In the genomic region with DNA sequence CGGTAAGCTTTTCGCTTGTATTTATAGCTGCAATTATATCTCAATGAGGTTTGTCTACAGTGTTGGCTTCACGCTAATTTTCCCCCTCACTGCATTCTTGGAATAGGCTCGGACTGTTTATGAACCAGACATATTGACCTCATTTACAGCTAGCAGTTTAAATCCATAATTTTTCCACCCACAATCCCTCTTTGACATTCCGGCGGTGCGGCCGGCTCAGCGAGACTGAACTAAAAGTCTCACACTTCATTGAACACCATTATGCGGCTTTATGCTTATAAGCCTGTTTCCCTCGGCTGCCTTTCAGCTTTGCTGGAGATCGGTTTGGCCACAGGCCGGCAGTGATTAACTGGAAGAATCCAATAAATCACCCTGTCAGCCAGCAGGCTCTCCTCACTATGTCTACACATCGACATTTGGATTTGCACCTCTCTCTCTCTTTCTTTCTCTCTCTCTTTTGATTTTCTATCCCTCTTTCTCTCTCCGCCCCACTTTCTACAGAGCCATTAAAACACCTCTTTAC, we compare ENCODE assay signal across 10 cellular contexts.
DNase-seq lines count a peak whose midpoint lies in the region; ATAC-seq and TF ChIP-seq lines count a peak whose summit lies in the region.
"Had no signal": no experiment of that assay in that cellular context is flagged by ENCODE, and none has a peak within 500 bp of the region (broad histone marks: within the 10 kb centered on the region; RNA-seq: fewer than 3 reads in every experiment).

No MANE protein-coding gene starts in this region.

- ATAC-seq in GM18861 (IDR thresholded peaks at IDR 0.05; ENCODE audit: unreplicated experiment), result no peak
- ATAC-seq in GM19035 (IDR thresholded peaks at IDR 0.05; ENCODE audit: unreplicated experiment), result no peak
- ATAC-seq: stimulated activated effector memory CD8-positive, alpha-beta T cell treated with anti-CD3 and anti-CD28 coated beads, Interleukin-12 subunit alpha, Interleukin-12 subunit beta, amount 100 ng/mL, for 72 hours had no signal

- H3K9me3 ChIP-seq in HEK293 (ENCODE audit: control insufficient read depth, insufficient read depth, low read depth, low read length) (no peaks in the 10 kb centered on the region), smooth muscle cell (replicated peaks; ENCODE audit: low read depth) (no peaks in the 10 kb centered on the region)

- no peaks in the 10 kb centered on the region for H3K4me1 ChIP-seq in HEK293 (ENCODE audit: control insufficient read depth, insufficient read depth, low read length)
- H3K4me1 ChIP-seq in smooth muscle cell (ENCODE audit: low read depth), result peaks cover 34% of the 10 kb centered on the region

- peaks cover 33% of the 10 kb centered on the region for H3K27me3 ChIP-seq in smooth muscle cell (ENCODE audit: low read depth)

- peak overlapping the region; percentile 78 for H3K4me2 ChIP-seq in smooth muscle cell
- H3K4me2 ChIP-seq: KMS-11 had no signal

- H3K4me3 ChIP-seq in HEK293 (ENCODE audit: low read depth, low read length) (peak overlapping the region; percentile 42), smooth muscle cell (peak overlapping the region; percentile 30)

- POLR2A ChIA-PET in HEK293 (lab: Yijun Ruan, JAX), result interaction anchor here (0.9 to 2.7 kb wide), 2 partner anchors 103 to 315 kb away, joined by 3 to 43 read pairs; a partner anchor contains a TSS

- no peaks in the 10 kb centered on the region for H3K79me2 ChIP-seq in smooth muscle cell (ENCODE audit: low read depth)

- in situ Hi-C loops in KBM-7 (cut with MboI; ENCODE audit: low pct_unique_long_range_greater_than_20kb, low sequenced_read_pairs), result no loop called here

- TF ChIP-seq CTCF in HEK293 (tag by site-specific recombination; IDR thresholded peaks at IDR 0.05) (no peak), smooth muscle cell (IDR thresholded peaks at IDR 0.05; ENCODE audit: borderline replicate concordance, insufficient read depth, poor library complexity, severe bottlenecking) (no peak)

- H2AFZ ChIP-seq in smooth muscle cell (ENCODE audit: low read depth), result no peak overlapping the region

- H3K27ac ChIP-seq in HEK293 (ENCODE audit: extremely low read depth, low read depth, low read length) (peak overlapping the region; percentile 47), smooth muscle cell (ENCODE audit: low read depth) (no peak overlapping the region)
- H3K27ac ChIP-seq: KMS-11 had no signal

- H3F3A ChIP-seq in smooth muscle cell (ENCODE audit: low read depth), result peaks cover 11% of the 10 kb centered on the region

- DNase-seq in NCI-H748 (lab: John Stamatoyannopoulos, UW; ENCODE audit: unreplicated experiment) (peak; percentile 90), glomerular visceral epithelial cell (ENCODE audit: extremely low spot score) (peak; percentile 99), smooth muscle cell (lab: John Stamatoyannopoulos, UW; ENCODE audit: unreplicated experiment) (no peak), KBM-7 (no peak), NCI-H2196 (lab: John Stamatoyannopoulos, UW; ENCODE audit: unreplicated experiment) (no peak)

- H4K20me1 ChIP-seq in smooth muscle cell (ENCODE audit: low read depth), result no peaks in the 10 kb centered on the region

- H3K9ac ChIP-seq in smooth muscle cell (ENCODE audit: low read depth), result no peak overlapping the region
- H3K9ac ChIP-seq: KMS-11 had no signal

- H3K36me3 ChIP-seq in HEK293 (ENCODE audit: control insufficient read depth in 2 of 2, insufficient read depth in 1 of 2, low read length in 2 of 2) (no peaks in the 10 kb centered on the region), smooth muscle cell (ENCODE audit: low read depth) (no peaks in the 10 kb centered on the region)

- WGBS in smooth muscle cell (ENCODE audit: low lambda C conversion rate), result 8% methylated on average over 15 of the region's 15 CpGs

- CTCF ChIA-PET in HEK293 (lab: Yijun Ruan, JAX), result interaction anchor here (0.6 to 1.0 kb wide), 4 partner anchors 13 to 808 kb away, joined by 3 to 8 read pairs (median 4); no protein-coding TSS in a partner anchor

TF ChIP-seq in HEK293, 187 proteins besides CTCF, POLR2A, EP300 and RAD21 (continues in another document):
- TF ChIP-seq ZNF76 (tag by site-specific recombination; IDR thresholded peaks at IDR 0.05; ENCODE audit: borderline replicate concordance, low read depth) (peak; percentile 79), ZNF214 (tag by site-specific recombination; IDR thresholded peaks at IDR 0.05; ENCODE audit: borderline replicate concordance) (no peak), ZNF366 (tag by site-specific recombination; conservative IDR thresholded peaks at IDR 0.05) (peak; percentile 60), ZNF48 (tag by site-specific recombination; IDR thresholded peaks at IDR 0.05) (no peak), ZNF146 (tag by site-specific recombination; IDR thresholded peaks at IDR 0.05) (no peak), ZIC2 (tag by site-specific recombination; IDR thresholded peaks at IDR 0.05) (peak; percentile 26; the same call in 1 of the 2 replicates), KLF10 (tag by site-specific recombination; IDR thresholded peaks at IDR 0.05) (peak; percentile 75), ZNF670 (tag by site-specific recombination; IDR thresholded peaks at IDR 0.05; ENCODE audit: low read depth) (no peak), HOXC10 (CRISPR knock-in tag; IDR thresholded peaks at IDR 0.05) (peak; percentile 89; the same call in 1 of the 2 replicates), SCRT1 (tag by site-specific recombination; IDR thresholded peaks at IDR 0.05; ENCODE audit: borderline replicate concordance) (peak; percentile 28; the same call in 1 of the 2 replicates), ZNF521 (tag by site-specific recombination; IDR thresholded peaks at IDR 0.05) (no peak), IKZF3 (tag by site-specific recombination; IDR thresholded peaks at IDR 0.05) (peak; percentile 66; the same call in 1 of the 2 replicates), ZNF394 (tag by site-specific recombination; IDR thresholded peaks at IDR 0.05; ENCODE audit: borderline replicate concordance) (peak; percentile 64), REPIN1 (tag by site-specific recombination; IDR thresholded peaks at IDR 0.05; ENCODE audit: low read depth) (no peak), FEZF1 (tag by site-specific recombination; IDR thresholded peaks at IDR 0.05) (peak; percentile 93), ZNF423 (tag by site-specific recombination; IDR thresholded peaks at IDR 0.05) (no peak), HOXA7 (CRISPR knock-in tag; IDR thresholded peaks at IDR 0.05; ENCODE audit: borderline replicate concordance) (no peak), ZNF354C (tag by site-specific recombination; IDR thresholded peaks at IDR 0.05; ENCODE audit: borderline replicate concordance, low read depth) (no peak), ZNF473 (tag by site-specific recombination; IDR thresholded peaks at IDR 0.05) (no peak), RBAK (tag by site-specific recombination; IDR thresholded peaks at IDR 0.05) (no peak), ZBTB8A (tag by site-specific recombination; IDR thresholded peaks at IDR 0.05) (peak; percentile 64), ZNF121 (tag by site-specific recombination; IDR thresholded peaks at IDR 0.05) (no peak)
- TF ChIP-seq, protein P1, sequence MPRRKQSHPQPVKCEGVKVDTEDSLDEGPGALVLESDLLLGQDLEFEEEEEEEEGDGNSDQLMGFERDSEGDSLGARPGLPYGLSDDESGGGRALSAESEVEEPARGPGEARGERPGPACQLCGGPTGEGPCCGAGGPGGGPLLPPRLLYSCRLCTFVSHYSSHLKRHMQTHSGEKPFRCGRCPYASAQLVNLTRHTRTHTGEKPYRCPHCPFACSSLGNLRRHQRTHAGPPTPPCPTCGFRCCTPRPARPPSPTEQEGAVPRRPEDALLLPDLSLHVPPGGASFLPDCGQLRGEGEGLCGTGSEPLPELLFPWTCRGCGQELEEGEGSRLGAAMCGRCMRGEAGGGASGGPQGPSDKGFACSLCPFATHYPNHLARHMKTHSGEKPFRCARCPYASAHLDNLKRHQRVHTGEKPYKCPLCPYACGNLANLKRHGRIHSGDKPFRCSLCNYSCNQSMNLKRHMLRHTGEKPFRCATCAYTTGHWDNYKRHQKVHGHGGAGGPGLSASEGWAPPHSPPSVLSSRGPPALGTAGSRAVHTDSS (tag by site-specific recombination; IDR thresholded peaks at IDR 0.05), result 0 out of 2 replicates have a peak, but pooled peaks have one; percentile 29
- TF ChIP-seq, protein P2, sequence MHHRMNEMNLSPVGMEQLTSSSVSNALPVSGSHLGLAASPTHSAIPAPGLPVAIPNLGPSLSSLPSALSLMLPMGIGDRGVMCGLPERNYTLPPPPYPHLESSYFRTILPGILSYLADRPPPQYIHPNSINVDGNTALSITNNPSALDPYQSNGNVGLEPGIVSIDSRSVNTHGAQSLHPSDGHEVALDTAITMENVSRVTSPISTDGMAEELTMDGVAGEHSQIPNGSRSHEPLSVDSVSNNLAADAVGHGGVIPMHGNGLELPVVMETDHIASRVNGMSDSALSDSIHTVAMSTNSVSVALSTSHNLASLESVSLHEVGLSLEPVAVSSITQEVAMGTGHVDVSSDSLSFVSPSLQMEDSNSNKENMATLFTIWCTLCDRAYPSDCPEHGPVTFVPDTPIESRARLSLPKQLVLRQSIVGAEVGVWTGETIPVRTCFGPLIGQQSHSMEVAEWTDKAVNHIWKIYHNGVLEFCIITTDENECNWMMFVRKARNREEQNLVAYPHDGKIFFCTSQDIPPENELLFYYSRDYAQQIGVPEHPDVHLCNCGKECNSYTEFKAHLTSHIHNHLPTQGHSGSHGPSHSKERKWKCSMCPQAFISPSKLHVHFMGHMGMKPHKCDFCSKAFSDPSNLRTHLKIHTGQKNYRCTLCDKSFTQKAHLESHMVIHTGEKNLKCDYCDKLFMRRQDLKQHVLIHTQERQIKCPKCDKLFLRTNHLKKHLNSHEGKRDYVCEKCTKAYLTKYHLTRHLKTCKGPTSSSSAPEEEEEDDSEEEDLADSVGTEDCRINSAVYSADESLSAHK (tag by site-specific recombination; IDR thresholded peaks at IDR 0.05), result peak; percentile 82
- TF ChIP-seq, protein P3, sequence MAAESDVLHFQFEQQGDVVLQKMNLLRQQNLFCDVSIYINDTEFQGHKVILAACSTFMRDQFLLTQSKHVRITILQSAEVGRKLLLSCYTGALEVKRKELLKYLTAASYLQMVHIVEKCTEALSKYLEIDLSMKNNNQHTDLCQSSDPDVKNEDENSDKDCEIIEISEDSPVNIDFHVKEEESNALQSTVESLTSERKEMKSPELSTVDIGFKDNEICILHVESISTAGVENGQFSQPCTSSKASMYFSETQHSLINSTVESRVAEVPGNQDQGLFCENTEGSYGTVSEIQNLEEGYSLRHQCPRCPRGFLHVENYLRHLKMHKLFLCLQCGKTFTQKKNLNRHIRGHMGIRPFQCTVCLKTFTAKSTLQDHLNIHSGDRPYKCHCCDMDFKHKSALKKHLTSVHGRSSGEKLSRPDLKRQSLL (tag by site-specific recombination; IDR thresholded peaks at IDR 0.05), result no peak

Comparison
In these comparisons a context has a peak if more than half of its experiments do, and no peak if none do; other contexts are left out.
1. DNase-seq: peak in NCI-H748 (single experiment) and glomerular visceral epithelial cell (single experiment); none in smooth muscle cell (single experiment), KBM-7 (single experiment) and NCI-H2196 (single experiment).